19 cellular contexts compared by ENCODE assay signal in genomic region chr21:34221331-34222030, GRCh38.
"Had no signal": no experiment of that assay in that cellular context is flagged by ENCODE, and none has a peak within 500 bp of the region (broad histone marks: within the 10 kb centered on the region; RNA-seq: fewer than 3 reads in every experiment).

No MANE protein-coding gene starts in this region.

- H3K27me3 ChIP-seq: esophagus squamous epithelium, ovary, right lobe of liver, testis had no signal

- H3K9me3 ChIP-seq: esophagus squamous epithelium, ovary, right lobe of liver, testis had no signal

- H3K36me3 ChIP-seq: esophagus squamous epithelium, ovary, right lobe of liver had no signal

- H3K4me3 ChIP-seq: esophagus squamous epithelium, lung, ovary, right lobe of liver, testis had no signal

- H3K4me1 ChIP-seq: esophagus squamous epithelium, testis had no signal

- DNase-seq: activated CD4-positive, alpha-beta T cell treated with anti-CD3 and anti-CD28 coated beads, Interleukin-2, amount 10 ng/mL, durations not matched to agents 24 days and 14 days; activated CD4-positive, CD25-positive, alpha-beta regulatory T cell; activated naive CD4-positive, alpha-beta T cell treated with Interleukin-2 at 50 U/mL for 16 hours; activated T-cell treated with anti-CD3 and anti-CD28 coated beads for 4 hours; central memory CD4-positive, alpha-beta T cell; cortex of kidney; effector CD8-positive, alpha-beta T cell; esophagus squamous epithelium; foreskin melanocyte; head of caudate nucleus; immature natural killer cell; left cardiac atrium; midbrain; ovary; right lobe of liver; stimulated activated naive CD8-positive, alpha-beta T cell treated with anti-CD3 and anti-CD28 coated beads, Interleukin-15, Interleukin-2, amounts not matched to agents 100 U/mL and 50 U/mL, for 24 hours; T-helper 2 cell; testis had no signal

- H3K27ac ChIP-seq: esophagus squamous epithelium, ovary, right lobe of liver had no signal
